ENCODE assay signal across 18 cellular contexts in genomic region chr16:85180047-85180878, GRCh38.
"Had no signal": no experiment of that assay in that cellular context is flagged by ENCODE, and none has a peak within 500 bp of the region (broad histone marks: within the 10 kb centered on the region; RNA-seq: fewer than 3 reads in every experiment).

No MANE protein-coding gene starts in this region.

- DNase-seq: colonic mucosa; effector CD4-positive, alpha-beta T cell; endodermal cell; erythroblast; foreskin keratinocyte; hippocampal formation; kidney glomerular epithelial cell; mesendoderm; naive B cell; nephron progenitor cell; stimulated activated CD4-positive, alpha-beta T cell treated with anti-CD3 and anti-CD28 coated beads, Interleukin-2, amount 100 ng/mL, for 48 hours; stimulated activated naive CD4-positive, alpha-beta T cell treated with Interleukin-2 at 50 U/mL for 16 hours; trophoblast cell had no signal

- H3K36me3 ChIP-seq: colonic mucosa, neutrophil had no signal

- H3K9me3 ChIP-seq: colonic mucosa, neutrophil had no signal

- H3K27me3 ChIP-seq: colonic mucosa, foreskin keratinocyte had no signal

- FAIRE-seq: endothelial cell of umbilical vein had no signal

- H3K4me3 ChIP-seq: colonic mucosa, heart left ventricle, lung, smooth muscle cell had no signal

- H3K4me1 ChIP-seq: colonic mucosa, foreskin keratinocyte had no signal

- H3K27ac ChIP-seq: colonic mucosa, foreskin keratinocyte, neutrophil had no signal

- ATAC-seq: foreskin keratinocyte had no signal

- H3K4me2 ChIP-seq: smooth muscle cell had no signal
